18 cellular contexts compared by ENCODE assay signal in genomic region chr7:105216786-105217185, GRCh38.
DNase-seq lines count a peak whose midpoint lies in the region; ATAC-seq and TF ChIP-seq lines count a peak whose summit lies in the region.
"Had no signal": no experiment of that assay in that cellular context is flagged by ENCODE, and none has a peak within 500 bp of the region (broad histone marks: within the 10 kb centered on the region; RNA-seq: fewer than 3 reads in every experiment).

No MANE protein-coding gene starts in this region.

- H3K79me1 ChIP-seq in H9 (ENCODE audit: insufficient read depth, low read depth, low read length, poor library complexity, severe bottlenecking), result peaks cover 10% of the 10 kb centered on the region

- H4K8ac ChIP-seq in H9 (replicated peaks; ENCODE audit: insufficient read length, low read depth, low read length), result no peak overlapping the region

- peak overlapping the region; percentile 76 for H3K23ac ChIP-seq in H9 (ENCODE audit: insufficient read length, low read depth, low read length)

- no peaks in the 10 kb centered on the region for H3K23me2 ChIP-seq in H9 (ENCODE audit: insufficient read length, low read depth, low read length, poor library complexity, severe bottlenecking)

- H3K4me1 Mint-ChIP-seq in H9, result peaks cover 12% of the 10 kb centered on the region in 2 experiments

- H3K9ac ChIP-seq in H9 (ENCODE audit: extremely low read depth, insufficient read length, low read length), result no peak overlapping the region
- H3K9ac ChIP-seq: BLaER1, KMS-11 had no signal

- H3K27ac Mint-ChIP-seq in H9, result no peak overlapping the region
- H3K27ac Mint-ChIP-seq: T-cell had no signal

- H2BK5ac ChIP-seq in H9 (ENCODE audit: insufficient read length, low read length), result no peak overlapping the region

- no peaks in the 10 kb centered on the region for H4K20me1 ChIP-seq in H9 (ENCODE audit: control insufficient read depth, insufficient read depth, insufficient read length)

- no peak for DNase-seq in H9
- peak; percentile 37 for DNase-seq in NCI-H69 (lab: John Stamatoyannopoulos, UW)
- DNase-seq in epithelial cell of prostate (ENCODE audit: low read depth, low spot score), result no peak
- DNase-seq in D341Med (ENCODE audit: low spot score), result no peak
- no peak for DNase-seq in HK-2 (ENCODE audit: unreplicated experiment)
- DNase-seq in inferior parietal cortex (ENCODE audit: extremely low spot score), result no peak
- DNase-seq: CD4-positive, alpha-beta memory T cell; MM.1S; NCI-H1092; NCI-H1436 treated with DMSO at 0.1 percent for 48 hours; NCI-H446 treated with DMSO at 0.1 percent for 48 hours; SHP77; T-cell had no signal

- no CpG with 5 or more reads among the region's 3 CpGs for WGBS in H9 (ENCODE audit: extremely low coverage, insufficient read length, low lambda C conversion rate)

- H2BK15ac ChIP-seq in H9 (ENCODE audit: low read depth, low read length), result no peak overlapping the region

- no peak overlapping the region for H4K91ac ChIP-seq in H9 (ENCODE audit: insufficient read length, low read depth, low read length)

- H3K9me3 ChIP-seq in H9 (ENCODE audit: control insufficient read depth, low read depth, low read length), result no peaks in the 10 kb centered on the region
- H3K9me3 ChIP-seq: BLaER1 had no signal

- no peak overlapping the region for H3T11ph ChIP-seq in H9 (ENCODE audit: low read length)

- peak overlapping the region; percentile 38 for H3K27ac ChIP-seq in 22Rv1
- no peak overlapping the region for H3K27ac ChIP-seq in H9 (ENCODE audit: insufficient read length, low read depth, low read length)
- peak overlapping the region; percentile 97 for H3K27ac ChIP-seq in epithelial cell of prostate
- H3K27ac ChIP-seq: BLaER1, KMS-11, SK-N-MC had no signal

- no peak overlapping the region for H3K14ac ChIP-seq in H9 (ENCODE audit: insufficient read depth, low read length)

- H3K27me3 Mint-ChIP-seq in H9 (ENCODE audit: low read depth), result no peaks in the 10 kb centered on the region
- H3K27me3 Mint-ChIP-seq: CD4-positive, alpha-beta memory T cell; T-cell had no signal

- H2BK12ac ChIP-seq in H9 (ENCODE audit: insufficient read length, low read depth, low read length), result no peak overlapping the region

- no peak for TF ChIP-seq CTCF in 22Rv1 (IDR thresholded peaks at IDR 0.05)
- TF ChIP-seq CTCF in H9 (conservative IDR thresholded peaks at IDR 0.05), result no peak

- H2BK120ac ChIP-seq in H9 (ENCODE audit: low read depth, low read length, poor library complexity, severe bottlenecking), result no peak overlapping the region

- H3K9me3 Mint-ChIP-seq in H9, result 0 out of 5 replicates have a peak, but pooled peaks cover 0 to 2% of the 10 kb centered on the region in 2 experiments
- H3K9me3 Mint-ChIP-seq: CD4-positive, alpha-beta memory T cell had no signal

- peaks cover 2% of the 10 kb centered on the region; the same call in 1 of the 2 replicates for H3K4me1 ChIP-seq in H9 (ENCODE audit: insufficient read depth, low read length)
- H3K4me1 ChIP-seq: BLaER1 had no signal

- no peak overlapping the region for H3K4me2 ChIP-seq in H9 (ENCODE audit: insufficient read depth, insufficient read length, low read length)
- H3K4me2 ChIP-seq: BLaER1, KMS-11 had no signal

- no peak overlapping the region for H3K4ac ChIP-seq in H9 (ENCODE audit: low read depth, low read length)

- no peak overlapping the region for H2AK5ac ChIP-seq in H9 (ENCODE audit: insufficient read length, low read length)

- H3K56ac ChIP-seq in H9 (ENCODE audit: insufficient read length, low read depth, low read length), result no peak overlapping the region

- H2AFZ ChIP-seq in H9 (ENCODE audit: low read length), result no peak overlapping the region

- no peaks in the 10 kb centered on the region for H3K27me3 ChIP-seq in H9 (ENCODE audit: insufficient read depth, low read length)
- H3K27me3 ChIP-seq: BLaER1 had no signal

- no peak overlapping the region for H3K4me3 Mint-ChIP-seq in H9
- H3K4me3 Mint-ChIP-seq: CD4-positive, alpha-beta memory T cell; T-cell had no signal

- peaks cover 4% of the 10 kb centered on the region; the same call in 1 of the 2 replicates for H3K79me2 ChIP-seq in H9 (ENCODE audit: insufficient read depth, low read length)

- peaks cover 0 to 1% (median 0%) of the 10 kb centered on the region in 3 experiments; a peak in 1 of 7 replicates for H3K36me3 Mint-ChIP-seq in H9 (ENCODE audit: insufficient read depth in 1 of 3, low read depth in 3 of 3)
- H3K36me3 Mint-ChIP-seq: CD4-positive, alpha-beta memory T cell had no signal

- no peak for ATAC-seq in HG03378 (IDR thresholded peaks at IDR 0.05; ENCODE audit: unreplicated experiment)
- ATAC-seq: T-cell had no signal

- H3K18ac ChIP-seq in H9 (ENCODE audit: insufficient read length, low read depth, low read length), result no peak overlapping the region

- no peak overlapping the region for H2BK20ac ChIP-seq in H9 (ENCODE audit: low read depth, low read length, poor library complexity, severe bottlenecking)

- H4K5ac ChIP-seq in H9 (ENCODE audit: insufficient read length, low read depth, low read length), result no peak overlapping the region
